ENCODE assay signal across 9 cellular contexts in the genomic region with DNA sequence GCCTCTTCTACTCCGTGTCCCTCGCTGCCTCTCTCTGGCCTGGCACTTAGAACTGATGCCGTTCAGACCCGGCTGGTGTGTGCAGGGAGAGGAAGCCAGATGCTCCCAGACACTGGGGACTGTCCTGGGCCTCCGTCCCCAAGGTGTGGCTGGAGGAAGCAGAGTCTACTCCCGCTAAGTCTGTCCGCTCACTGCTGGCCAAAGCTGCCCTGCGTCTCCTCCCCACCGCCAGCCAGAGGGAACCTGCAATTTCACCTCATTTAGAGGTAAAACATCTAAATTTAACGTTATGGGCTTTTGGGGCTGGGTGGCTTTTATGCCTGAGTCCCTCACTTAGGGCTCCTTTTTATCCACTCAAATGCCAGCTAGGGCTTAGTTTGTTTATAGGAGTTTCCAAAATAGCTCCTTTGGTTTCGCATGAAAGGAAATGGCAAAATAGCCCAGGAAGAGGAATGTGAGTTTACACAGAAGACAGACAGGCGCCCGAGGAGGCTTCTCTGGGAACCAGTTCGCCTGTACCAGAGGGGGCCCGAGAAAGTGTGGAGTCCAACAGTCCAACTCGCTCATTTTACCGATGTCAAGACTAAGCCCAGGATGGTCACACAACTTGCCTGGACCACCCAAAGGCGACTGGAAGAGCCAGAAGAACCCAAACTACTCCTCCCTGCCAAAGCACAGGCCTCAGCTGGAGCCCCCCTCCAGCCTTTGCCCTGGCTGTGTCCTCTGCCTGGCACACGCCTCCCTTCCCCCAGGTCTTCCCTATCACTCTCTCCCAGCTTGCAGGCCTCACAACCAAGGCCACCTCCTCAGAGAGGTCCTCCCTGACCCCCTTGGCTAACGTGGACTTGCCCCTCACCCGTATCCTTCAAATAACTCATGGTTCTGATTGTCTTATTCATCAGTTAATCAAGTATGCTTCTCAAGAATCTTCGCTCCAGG. TPM values are rescaled to one million over a fixed set of nuclear protein-coding genes. Genes with fewer than 3 reads are reported as not detected.
DNase-seq lines count a peak whose midpoint lies in the region; ATAC-seq, FAIRE-seq and TF ChIP-seq lines count a peak whose summit lies in the region.
"Had no signal": no experiment of that assay in that cellular context is flagged by ENCODE, and none has a peak within 500 bp of the region (broad histone marks: within the 10 kb centered on the region; RNA-seq: fewer than 3 reads in every experiment).

No MANE protein-coding gene starts in this region.

- ATAC-seq in A549 = peak; percentile 5 to 32; a peak in 3 of 6 replicates
- ATAC-seq in HG02970 (IDR thresholded peaks at IDR 0.05; ENCODE audit: low FRiP score, unreplicated experiment) = no peak
- no peak for ATAC-seq in CD4-positive, alpha-beta T cell (ENCODE audit: poor library complexity)

- intact Hi-C loops in CD4-positive, alpha-beta T cell (cut with DNase I, micrococcal nuclease) = no loop called here

- H3K27ac ChIP-seq in A549 (peak overlapping the region; percentile 67 to 95), muscle layer of colon (ENCODE audit: low read depth, low read length) (peak overlapping the region; percentile 36)
- no peak overlapping the region for H3K27ac ChIP-seq in CD4-positive, alpha-beta T cell (ENCODE audit: low read depth, low read length)

- POLR2A ChIA-PET in A549 (lab: Yijun Ruan, JAX) = no interaction called here
- POLR2A ChIA-PET in CD4-positive, alpha-beta T cell (lab: Charles Lee) = no interaction called here

- no peaks in the 10 kb centered on the region for H3K9me3 ChIP-seq in A549
- H3K9me3 ChIP-seq in muscle layer of colon (ENCODE audit: low read length) = no peaks in the 10 kb centered on the region
- no peaks in the 10 kb centered on the region for H3K9me3 ChIP-seq in CD4-positive, alpha-beta T cell (ENCODE audit: control insufficient read depth, low read length)

- H3K9ac ChIP-seq in muscle layer of colon (ENCODE audit: low read length) = no peak overlapping the region

- no peak for FAIRE-seq in A549 (lab: Jason Lieb, UNC)

- no peaks in the 10 kb centered on the region for H3K36me3 ChIP-seq in muscle layer of colon (ENCODE audit: insufficient read depth, low read length)

- H3K4me1 Mint-ChIP-seq in endothelial cell (ENCODE audit: unreplicated experiment) = peaks cover 30% of the 10 kb centered on the region
- H3K4me1 Mint-ChIP-seq in CD4-positive, alpha-beta T cell (ENCODE audit: low read depth) = no peaks in the 10 kb centered on the region

- peaks cover 10% of the 10 kb centered on the region for H3K27me3 Mint-ChIP-seq in endothelial cell (ENCODE audit: unreplicated experiment)
- H3K27me3 Mint-ChIP-seq in CD4-positive, alpha-beta T cell = no peaks in the 10 kb centered on the region
- H3K27me3 Mint-ChIP-seq: activated naive CD8-positive, alpha-beta T cell had no signal

- H3K27me3 ChIP-seq in muscle layer of colon (ENCODE audit: control insufficient read depth in 1 of 2, insufficient read depth in 2 of 2, low read length in 2 of 2) = no peaks in the 10 kb centered on the region
- H3K27me3 ChIP-seq in CD4-positive, alpha-beta T cell (ENCODE audit: control insufficient read depth, insufficient read depth, low read length) = no peaks in the 10 kb centered on the region

- CTCF ChIA-PET in A549 (lab: Yijun Ruan, JAX) = interaction anchor here (0.7 to 19.2 kb wide), 24 partner anchors 10 to 447 kb away, joined by 3 to 347 read pairs (median 8); a partner anchor contains a TSS
- CTCF ChIA-PET in CD4-positive, alpha-beta T cell (lab: Charles Lee) = no interaction called here

- TF ChIP-seq EP300 in A549 (IDR thresholded peaks at IDR 0.05) = no peak

- DNase-seq in A549 (ENCODE audit: low read depth in 1 of 2, low spot score in 1 of 2) (no peak), M059J (ENCODE audit: low read depth) (peak; percentile 89), endothelial cell (ENCODE audit: low spot score) (no peak), DMS153 (lab: John Stamatoyannopoulos, UW) (no peak), SK-N-DZ (ENCODE audit: low spot score) (no peak)
- no peak for DNase-seq in CD4-positive, alpha-beta T cell

- peak overlapping the region; percentile 76 for H3K27ac Mint-ChIP-seq in endothelial cell (ENCODE audit: unreplicated experiment)
- H3K27ac Mint-ChIP-seq in CD4-positive, alpha-beta T cell = no peak overlapping the region
- H3K27ac Mint-ChIP-seq: activated naive CD8-positive, alpha-beta T cell had no signal

- H3K9me3 Mint-ChIP-seq in endothelial cell (ENCODE audit: unreplicated experiment) = no peaks in the 10 kb centered on the region
- H3K9me3 Mint-ChIP-seq in CD4-positive, alpha-beta T cell = no peaks in the 10 kb centered on the region

- H3K4me3 ChIP-seq in A549 (no peak overlapping the region), muscle layer of colon (ENCODE audit: low read depth in 1 of 2, low read length in 2 of 2) (no peak overlapping the region)

- no peak for TF ChIP-seq POLR2A in A549 (IDR thresholded peaks at IDR 0.05; ENCODE audit: low read length)

- H3K4me1 ChIP-seq in A549 = peaks cover 42% of the 10 kb centered on the region
- peaks cover 17% of the 10 kb centered on the region for H3K4me1 ChIP-seq in muscle layer of colon (ENCODE audit: insufficient read depth, low read length)

- 83% methylated on average over 22 of the region's 22 CpGs for WGBS in A549 (ENCODE audit: missing lambda C conversion rate)

- TF ChIP-seq RAD21 in A549 (conservative IDR thresholded peaks at IDR 0.05 in 1 of 2, IDR thresholded peaks at IDR 0.05 in 1 of 2) = no peak

- TF ChIP-seq CTCF in A549 (IDR thresholded peaks at IDR 0.05) (no peak), endothelial cell (IDR thresholded peaks at IDR 0.05; ENCODE audit: unreplicated experiment) (no peak)
- no peak for TF ChIP-seq CTCF in CD4-positive, alpha-beta T cell (IDR thresholded peaks at IDR 0.05)

- H3K4me2 ChIP-seq in A549 = peak overlapping the region; percentile 76

- no peaks in the 10 kb centered on the region for H3K36me3 Mint-ChIP-seq in endothelial cell (ENCODE audit: low read depth, unreplicated experiment)
- no peaks in the 10 kb centered on the region for H3K36me3 Mint-ChIP-seq in CD4-positive, alpha-beta T cell (ENCODE audit: low read depth)
- H3K36me3 Mint-ChIP-seq: activated naive CD8-positive, alpha-beta T cell had no signal

- H3K4me3 Mint-ChIP-seq in endothelial cell (ENCODE audit: unreplicated experiment) = no peak overlapping the region
- no peak overlapping the region for H3K4me3 Mint-ChIP-seq in CD4-positive, alpha-beta T cell
- H3K4me3 Mint-ChIP-seq: activated naive CD8-positive, alpha-beta T cell had no signal

TF ChIP-seq in A549, 52 proteins besides CTCF, POLR2A, EP300 and RAD21:
- TF ChIP-seq JUNB (IDR thresholded peaks at IDR 0.05) (no peak), CBX8 (IDR thresholded peaks at IDR 0.05) (no peak), MAZ (IDR thresholded peaks at IDR 0.05; ENCODE audit: borderline replicate concordance, low read depth, low read length) (no peak), EHF (CRISPR knock-in tag; IDR thresholded peaks at IDR 0.05) (no peak), NR3C1 (IDR thresholded peaks at IDR 0.05) (no peak), ZNF302 (CRISPR knock-in tag; IDR thresholded peaks at IDR 0.05) (no peak), HOXB13 (CRISPR knock-in tag; IDR thresholded peaks at IDR 0.05; ENCODE audit: low read depth) (no peak)
- TF ChIP-seq, protein P1, sequence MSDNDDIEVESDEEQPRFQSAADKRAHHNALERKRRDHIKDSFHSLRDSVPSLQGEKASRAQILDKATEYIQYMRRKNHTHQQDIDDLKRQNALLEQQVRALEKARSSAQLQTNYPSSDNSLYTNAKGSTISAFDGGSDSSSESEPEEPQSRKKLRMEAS (IDR thresholded peaks at IDR 0.05) = no peak

RNA-seq across cellular contexts. Expression of a gene that starts 54.5 kb away (rescaled TPM):
- polyA plus RNA-seq in A549 (2011; rRNA removed) (0.03 TPM in 1 of 2 replicates, not detected in the other), A549 (2017; fragmentation: RNase III; extraction: RNeasy Plus Mini Kit Qiagen cat#74134 plus additional on column Dnase treatment) (0.05 to 0.06 TPM in 2 of 3 replicates, not detected in the other)
- polyA plus RNA-seq in A549 (2012; cell fraction: cytosol; rRNA removed) = 0.03 and 0.07 TPM in 2 replicates
- polyA plus RNA-seq in A549 (2012; cell fraction: nucleus; rRNA removed) = 0.09 and 0.19 TPM in 2 replicates
- 0.05 TPM in 1 of 2 replicates, not detected in the other for polyA minus RNA-seq in A549 (2011; rRNA and poly(A)+ RNA removed)
- total RNA-seq in M059J (2014; rRNA removed; shearing (Covaris generic)) = 1.5 and 1.9 TPM in 2 replicates
- 11.2 TPM for total RNA-seq in endothelial cell (ENCODE audit: unreplicated experiment)
- polyA plus RNA-seq in SK-N-DZ (2014; cell fraction: cytosol; rRNA removed) = not detected in 2 replicates
- not detected in 2 replicates for polyA plus RNA-seq in SK-N-DZ (2014; cell fraction: nucleus; rRNA removed)
- not detected for total RNA-seq in CD4-positive, alpha-beta T cell

Comparison
In these comparisons a context has a peak if more than half of its experiments do, and no peak if none do; other contexts are left out.
1. ATAC-seq: peak in A549 (2 of 2); none in HG02970 (single experiment) and CD4-positive, alpha-beta T cell (single experiment).